ENCODE assay signal across 24 cellular contexts in the genomic region with DNA sequence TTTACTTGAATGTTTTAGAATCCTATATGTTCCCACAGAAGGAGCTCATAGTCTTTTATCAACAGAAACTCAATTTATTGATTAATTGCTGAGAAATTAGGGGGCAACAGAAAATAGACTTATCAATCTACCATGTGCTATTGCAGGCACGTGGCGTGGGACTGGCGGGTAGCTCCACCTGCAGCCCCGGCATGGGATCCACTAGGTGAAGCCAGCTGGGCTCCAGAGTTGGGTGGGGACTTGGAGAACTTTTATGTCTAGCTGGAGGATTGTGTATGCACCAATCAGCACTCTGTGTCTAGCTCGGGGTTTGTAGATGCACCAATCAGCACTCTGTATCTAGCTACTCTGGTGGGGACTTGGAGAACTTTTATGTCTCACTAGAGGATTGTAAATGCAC.
"Had no signal": no experiment of that assay in that cellular context is flagged by ENCODE, and none has a peak within 500 bp of the region (broad histone marks: within the 10 kb centered on the region; RNA-seq: fewer than 3 reads in every experiment).

No MANE protein-coding gene starts in this region.

- DNase-seq: colonic mucosa; cortex of kidney; dermis blood vessel endothelial cell; dorsolateral prefrontal cortex; effector CD4-positive, alpha-beta T cell; effector CD8-positive, alpha-beta T cell; effector memory CD4-positive, alpha-beta T cell; effector memory CD8-positive, alpha-beta T cell; endodermal cell; erythroblast; esophagus squamous epithelium; foreskin fibroblast; foreskin keratinocyte; foreskin melanocyte; gastrocnemius medialis; glutamatergic neuron; head of caudate nucleus; heart left ventricle; heart right ventricle had no signal

- H3K4me1 ChIP-seq: colonic mucosa had no signal

- H3K27me3 ChIP-seq: colonic mucosa, dorsolateral prefrontal cortex, foreskin keratinocyte, gastrocnemius medialis, heart left ventricle had no signal

- H3K27ac ChIP-seq: colonic mucosa, coronary artery, dorsolateral prefrontal cortex, epithelial cell of prostate, esophagus muscularis mucosa, esophagus squamous epithelium, foreskin keratinocyte, gastrocnemius medialis, gastroesophageal sphincter, heart left ventricle, heart right ventricle had no signal

- H3K9me3 ChIP-seq: colonic mucosa, esophagus muscularis mucosa, esophagus squamous epithelium, gastrocnemius medialis, gastroesophageal sphincter, heart left ventricle, heart right ventricle had no signal

- H3K36me3 ChIP-seq: colonic mucosa, esophagus muscularis mucosa, esophagus squamous epithelium, gastrocnemius medialis, gastroesophageal sphincter had no signal

- H3K4me3 ChIP-seq: colonic mucosa, coronary artery, dorsolateral prefrontal cortex, esophagus muscularis mucosa, esophagus squamous epithelium, gastrocnemius medialis, gastroesophageal sphincter, heart left ventricle, heart right ventricle had no signal

- ATAC-seq: effector memory CD8-positive, alpha-beta T cell; esophagus mucosa; foreskin keratinocyte; gastrocnemius medialis; gastroesophageal sphincter; heart left ventricle; heart right ventricle had no signal
